In genomic region chr9:131397100-131397790, GRCh38 we compare ENCODE assay signal across 8 cellular contexts. TPM values are rescaled to one million over a fixed set of nuclear protein-coding genes. Genes with fewer than 3 reads are reported as not detected.
DNase-seq lines count a peak whose midpoint lies in the region; ATAC-seq and TF ChIP-seq lines count a peak whose summit lies in the region.

No MANE protein-coding gene starts in this region.

- peak overlapping the region; percentile 19 to 98 (median 76) for H3K27ac ChIP-seq in Peyer's patch

- no peaks in the 10 kb centered on the region for H3K36me3 ChIP-seq in Peyer's patch

- H3K27me3 ChIP-seq in Peyer's patch: no peaks in the 10 kb centered on the region

- H3K4me1 ChIP-seq in Peyer's patch: peaks cover 0 to 62% (median 39%) of the 10 kb centered on the region in 4 donors

- no peaks in the 10 kb centered on the region for H3K9me3 ChIP-seq in Peyer's patch

- DNase-seq in Peyer's patch (no peak), retinal pigment epithelial cell (ENCODE audit: low read depth) (no peak), HuH-7.5 (ENCODE audit: low spot score) (no peak), NCI-H524 treated with DMSO at 0.1 percent for 48 hours (lab: John Stamatoyannopoulos, UW) (no peak)

- TF ChIP-seq CTCF in GM12875 (IDR thresholded peaks at IDR 0.05; ENCODE audit: borderline replicate concordance, insufficient read depth, low read depth, low read length) (no peak), Peyer's patch (IDR thresholded peaks at IDR 0.05) (no peak), retinal pigment epithelial cell (conservative IDR thresholded peaks at IDR 0.05; ENCODE audit: low read depth, low read length) (no peak)

- H3K4me3 ChIP-seq in GM12875 (ENCODE audit: low read depth, low read length): peak overlapping the region; percentile 14
- H3K4me3 ChIP-seq in Peyer's patch: no peak overlapping the region
- peak overlapping the region; percentile 42 for H3K4me3 ChIP-seq in retinal pigment epithelial cell (ENCODE audit: low read length)

- ATAC-seq in esophagus mucosa: peak; percentile 8
- no peak for ATAC-seq in HG03469 (IDR thresholded peaks at IDR 0.05; ENCODE audit: unreplicated experiment)
- no peak for ATAC-seq in GM19035 (IDR thresholded peaks at IDR 0.05; ENCODE audit: unreplicated experiment)

- no peak for TF ChIP-seq POLR2A in Peyer's patch (IDR thresholded peaks at IDR 0.05)

RNA-seq across cellular contexts. Expression of gene PRRC2B, which starts 3.4 kb away (rescaled TPM):
- total RNA-seq in Peyer's patch: 100 to 1,000 TPM; 109 to 174 (median 149) TPM
- total RNA-seq in esophagus mucosa: 82.9 TPM

Comparison
In these comparisons a context has a peak if more than half of its experiments do, and no peak if none do; other contexts are left out.
1. H3K4me3 ChIP-seq: peak in GM12875 (single experiment) and retinal pigment epithelial cell (single experiment); none in Peyer's patch (0 of 4).